ENCODE assay signal across 26 cellular contexts in genomic region chr10:30762620-30763019, GRCh38.
DNase-seq lines count a peak whose midpoint lies in the region; ATAC-seq and TF ChIP-seq lines count a peak whose summit lies in the region.
"Had no signal": no experiment of that assay in that cellular context is flagged by ENCODE, and none has a peak within 500 bp of the region (broad histone marks: within the 10 kb centered on the region; RNA-seq: fewer than 3 reads in every experiment).

No MANE protein-coding gene starts in this region.

- H3K36me3 ChIP-seq in gastroesophageal sphincter, result no peaks in the 10 kb centered on the region
- H3K36me3 ChIP-seq: HAP-1 had no signal

- peaks cover 4% of the 10 kb centered on the region for H3K9me3 Mint-ChIP-seq in activated CD4-positive, alpha-beta T cell treated with anti-CD3 and anti-CD28 coated beads, Interleukin-2, amount 10 ng/mL, durations not matched to agents 24 days and 14 days
- H3K9me3 Mint-ChIP-seq: CD8-positive, alpha-beta memory T cell had no signal

- ATAC-seq in gastroesophageal sphincter (peak; percentile 19), GM18858 (IDR thresholded peaks at IDR 0.05; ENCODE audit: unreplicated experiment) (no peak)
- ATAC-seq: GM23338, HepG2 had no signal

- peaks cover 2% of the 10 kb centered on the region for H3K27me3 Mint-ChIP-seq in activated CD4-positive, alpha-beta T cell treated with anti-CD3 and anti-CD28 coated beads, Interleukin-2, amount 10 ng/mL, durations not matched to agents 24 days and 14 days
- H3K27me3 Mint-ChIP-seq: CD8-positive, alpha-beta memory T cell had no signal

- no peak overlapping the region for H3K4me3 Mint-ChIP-seq in activated CD4-positive, alpha-beta T cell treated with anti-CD3 and anti-CD28 coated beads, Interleukin-2, amount 10 ng/mL, durations not matched to agents 24 days and 14 days
- H3K4me3 Mint-ChIP-seq: CD8-positive, alpha-beta memory T cell; GM23338 had no signal

- no peak for TF ChIP-seq EP300 in gastroesophageal sphincter (IDR thresholded peaks at IDR 0.05)

- intact Hi-C loops in activated CD4-positive, alpha-beta T cell treated with anti-CD3 and anti-CD28 coated beads, Interleukin-2, amount 10 ng/mL, durations not matched to agents 24 days and 14 days (cut with micrococcal nuclease), result no loop called here

- H3K27me3 ChIP-seq in gastroesophageal sphincter, result no peaks in the 10 kb centered on the region

- H3K27ac Mint-ChIP-seq in activated CD4-positive, alpha-beta T cell treated with anti-CD3 and anti-CD28 coated beads, Interleukin-2, amount 10 ng/mL, durations not matched to agents 24 days and 14 days, result peak overlapping the region; percentile 32
- H3K27ac Mint-ChIP-seq: CD8-positive, alpha-beta memory T cell; GM23338 had no signal

- no peak overlapping the region for H3K27ac ChIP-seq in gastroesophageal sphincter
- H3K27ac ChIP-seq: C4-2B, HL-60, PC-9, RWPE1 had no signal

- peaks cover 1% of the 10 kb centered on the region for H3K36me3 Mint-ChIP-seq in activated CD4-positive, alpha-beta T cell treated with anti-CD3 and anti-CD28 coated beads, Interleukin-2, amount 10 ng/mL, durations not matched to agents 24 days and 14 days (ENCODE audit: low read depth)
- H3K36me3 Mint-ChIP-seq: CD8-positive, alpha-beta memory T cell had no signal

- peaks cover 22% of the 10 kb centered on the region for H3K4me1 Mint-ChIP-seq in activated CD4-positive, alpha-beta T cell treated with anti-CD3 and anti-CD28 coated beads, Interleukin-2, amount 10 ng/mL, durations not matched to agents 24 days and 14 days
- H3K4me1 Mint-ChIP-seq: CD8-positive, alpha-beta memory T cell; GM23338 had no signal

- no peak overlapping the region for H3K4me3 ChIP-seq in gastroesophageal sphincter
- H3K4me3 ChIP-seq: GM23338, HAP-1, PC-9 had no signal

- no peak for TF ChIP-seq CTCF in gastroesophageal sphincter (IDR thresholded peaks at IDR 0.05)

- no peaks in the 10 kb centered on the region for H3K9me3 ChIP-seq in gastroesophageal sphincter
- H3K9me3 ChIP-seq: HAP-1, SK-N-SH had no signal

- no peaks in the 10 kb centered on the region for H3K4me1 ChIP-seq in gastroesophageal sphincter
- H3K4me1 ChIP-seq: HAP-1 had no signal

- TF ChIP-seq POLR2A in gastroesophageal sphincter (IDR thresholded peaks at IDR 0.05), result no peak

- no peak for DNase-seq in activated CD4-positive, alpha-beta T cell treated with anti-CD3 and anti-CD28 coated beads, Interleukin-2, amount 10 ng/mL, durations not matched to agents 24 days and 14 days
- no peak for DNase-seq in activated CD4-positive, alpha-beta T cell treated with anti-CD3 and anti-CD28 coated beads, Interleukin-2, amount 50 U/mL, for 1 hour
- DNase-seq in RPMI8226 (peak; percentile 17), SIG-M5 treated with dmso at 0.1 percent for 504 hours (lab: John Stamatoyannopoulos, UW; ENCODE audit: unreplicated experiment) (no peak)
- DNase-seq in stimulated activated CD4-positive, alpha-beta T cell treated with anti-CD3 and anti-CD28 coated beads, Interleukin-4, amount 100 ng/mL, for 4 hours, result no peak
- DNase-seq: AML-193; Calu3; CD8-positive, alpha-beta memory T cell; KBM-7; NCI-H1092; NCI-H1436; NCI-H187 treated with DMSO at 0.1 percent for 48 hours; NCI-H2107; NCI-H446 treated with DMSO at 0.1 percent for 48 hours; NCI-H526 treated with DMSO at 0.1 percent for 48 hours; PC-9; SHP77 treated with DMSO at 0.1 percent for 48 hours; SK-N-SH had no signal

- WGBS in gastroesophageal sphincter (ENCODE audit: low coverage in 1 of 2), 2 donors, result 42 to 100% methylated on average over 1 to 2 of the region's 2 CpGs
